In the genomic region with DNA sequence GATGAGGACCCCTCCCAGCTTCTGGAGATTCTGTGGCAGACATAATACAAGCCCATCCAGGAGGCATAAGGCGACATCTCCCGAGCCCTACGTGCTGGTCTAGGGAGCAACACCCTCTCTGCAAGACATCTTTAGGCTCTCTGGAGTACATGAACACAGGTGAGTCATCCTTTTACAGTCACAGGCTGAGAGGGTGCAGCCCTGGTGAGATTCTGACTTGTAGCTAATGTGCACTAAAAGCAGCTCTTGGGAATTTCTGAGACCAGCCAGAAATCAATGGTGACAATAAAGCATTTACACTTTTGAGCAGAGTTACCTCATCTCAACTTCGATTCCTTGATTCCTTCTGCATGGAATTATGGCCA, we compare ENCODE assay signal across 17 cellular contexts.
A peak's percentile ranks its signal among the peaks of the same experiment; 100 is the strongest.
DNase-seq lines count a peak whose midpoint lies in the region; ATAC-seq and TF ChIP-seq lines count a peak whose summit lies in the region.
"Had no signal": no experiment of that assay in that cellular context is flagged by ENCODE, and none has a peak within 500 bp of the region (broad histone marks: within the 10 kb centered on the region; RNA-seq: fewer than 3 reads in every experiment).

No MANE protein-coding gene starts in this region.

- H3K27me3 Mint-ChIP-seq in activated CD4-positive, alpha-beta T cell treated with anti-CD3 and anti-CD28 coated beads for 36 hours: no peaks in the 10 kb centered on the region

- peak; percentile 70 for ATAC-seq in activated CD4-positive, alpha-beta T cell treated with anti-CD3 and anti-CD28 coated beads for 36 hours
- ATAC-seq: activated CD8-positive, alpha-beta T cell treated with anti-CD3 and anti-CD28 coated beads, Interleukin-2, amount 10 ng/mL, durations not matched to agents 7 days and 5 days had no signal

- TF ChIP-seq EP300 in suprapubic skin (IDR thresholded peaks at IDR 0.05): no peak

- H3K4me3 Mint-ChIP-seq in activated CD4-positive, alpha-beta T cell treated with anti-CD3 and anti-CD28 coated beads for 36 hours: no peak overlapping the region
- H3K4me3 Mint-ChIP-seq: activated CD8-positive, alpha-beta T cell treated with anti-CD3 and anti-CD28 coated beads, Interleukin-2, amount 10 ng/mL, durations not matched to agents 7 days and 5 days; endodermal cell had no signal

- H3K9me3 Mint-ChIP-seq in activated CD4-positive, alpha-beta T cell treated with anti-CD3 and anti-CD28 coated beads for 36 hours (ENCODE audit: low read depth): peaks cover 21% of the 10 kb centered on the region

- peaks cover 21% of the 10 kb centered on the region for H3K36me3 Mint-ChIP-seq in activated CD4-positive, alpha-beta T cell treated with anti-CD3 and anti-CD28 coated beads for 36 hours (ENCODE audit: low read depth)

- 69% methylated on average over 2 of the region's 4 CpGs for WGBS in suprapubic skin

- intact Hi-C loops in activated CD4-positive, alpha-beta T cell treated with anti-CD3 and anti-CD28 coated beads for 36 hours (cut with DNase I, micrococcal nuclease): no loop called here

- DNase-seq in activated CD4-positive, alpha-beta T cell treated with anti-CD3 and anti-CD28 coated beads for 36 hours: no peak
- no peak for DNase-seq in activated CD4-positive, alpha-beta T cell treated with anti-CD3 and anti-CD28 coated beads for 48 hours
- DNase-seq in RWPE1 (ENCODE audit: low spot score) (peak; percentile 76), fibroblast of the aortic adventitia (ENCODE audit: low read depth) (peak; percentile 48), suprapubic skin (ENCODE audit: low spot score in 2 of 2) (no peak), NOMO-1 (lab: John Stamatoyannopoulos, UW; ENCODE audit: unreplicated experiment in 2 of 2) (no peak), activated gamma-delta T cell treated with Interleukin-2 at 50 U/mL for 16 hours (no peak)
- no peak for DNase-seq in stimulated activated CD8-positive, alpha-beta memory T cell treated with anti-CD3 and anti-CD28 coated beads, Interleukin-4, amount 100 ng/mL, for 48 hours
- DNase-seq: activated CD8-positive, alpha-beta T cell treated with anti-CD3 and anti-CD28 coated beads, Interleukin-2, amount 10 ng/mL, durations not matched to agents 7 days and 5 days; activated gamma-delta T cell; endodermal cell; MG63; NCI-H2081; Right ventricle myocardium superior had no signal

- no peak for TF ChIP-seq CTCF in RWPE1 (conservative IDR thresholded peaks at IDR 0.05; ENCODE audit: low read depth)
- no peak for TF ChIP-seq CTCF in fibroblast of the aortic adventitia (IDR thresholded peaks at IDR 0.05; ENCODE audit: insufficient read depth, low read length)
- TF ChIP-seq CTCF in suprapubic skin (IDR thresholded peaks at IDR 0.05): no peak

- no peak for TF ChIP-seq POLR2A in suprapubic skin (IDR thresholded peaks at IDR 0.05)

- no peaks in the 10 kb centered on the region for H3K27me3 ChIP-seq in suprapubic skin
- H3K27me3 ChIP-seq: MG63, neutrophil had no signal

- no peak overlapping the region for H3K27ac Mint-ChIP-seq in activated CD4-positive, alpha-beta T cell treated with anti-CD3 and anti-CD28 coated beads for 36 hours
- H3K27ac Mint-ChIP-seq: activated CD8-positive, alpha-beta T cell treated with anti-CD3 and anti-CD28 coated beads, Interleukin-2, amount 10 ng/mL, durations not matched to agents 7 days and 5 days; endodermal cell had no signal

- no peaks in the 10 kb centered on the region for H3K9me3 ChIP-seq in suprapubic skin
- H3K9me3 ChIP-seq: HAP-1, neutrophil had no signal

- CTCF ChIA-PET in activated CD4-positive, alpha-beta T cell treated with anti-CD3 and anti-CD28 coated beads for 36 hours (lab: Charles Lee): interaction anchor here (0.6 kb wide), 1 partner anchor 410 kb away, joined by 3 read pairs; no protein-coding TSS in a partner anchor
- CTCF ChIA-PET in RWPE1 (lab: Yijun Ruan, JAX): interaction anchor here (0.8 kb wide), 1 partner anchor 452 kb away, joined by 3 read pairs; no protein-coding TSS in a partner anchor

- peaks cover 19% of the 10 kb centered on the region for H3K4me1 ChIP-seq in suprapubic skin
- H3K4me1 ChIP-seq: HAP-1 had no signal

- H3K4me3 ChIP-seq in fibroblast of the aortic adventitia (ENCODE audit: low read depth, low read length) (no peak overlapping the region), suprapubic skin (no peak overlapping the region)
- H3K4me3 ChIP-seq: HAP-1, MG63 had no signal

- H3K27ac ChIP-seq in RWPE1: peak overlapping the region; percentile 57
- H3K27ac ChIP-seq in suprapubic skin: peak overlapping the region; percentile 76
- H3K27ac ChIP-seq: HL-60, neutrophil had no signal

- no peaks in the 10 kb centered on the region for H3K4me1 Mint-ChIP-seq in activated CD4-positive, alpha-beta T cell treated with anti-CD3 and anti-CD28 coated beads for 36 hours

- POLR2A ChIA-PET in activated CD4-positive, alpha-beta T cell treated with anti-CD3 and anti-CD28 coated beads for 36 hours (lab: Charles Lee): no interaction called here
- POLR2A ChIA-PET in RWPE1 (lab: Yijun Ruan, JAX; ENCODE audit: low non-redundant PET): no interaction called here

- no peaks in the 10 kb centered on the region for H3K36me3 ChIP-seq in suprapubic skin
- H3K36me3 ChIP-seq: HAP-1, neutrophil had no signal

Comparison
In these comparisons a context has a peak if more than half of its experiments do, and no peak if none do; other contexts are left out.
1. DNase-seq: peak in RWPE1 (single experiment) and fibroblast of the aortic adventitia (single experiment); none in activated CD4-positive, alpha-beta T cell treated with anti-CD3 and anti-CD28 coated beads for 36 hours (single experiment), activated CD4-positive, alpha-beta T cell treated with anti-CD3 and anti-CD28 coated beads for 48 hours (single experiment), suprapubic skin (0 of 2), NOMO-1 (0 of 2), activated gamma-delta T cell treated with Interleukin-2 at 50 U/mL for 16 hours (single experiment) and stimulated activated CD8-positive, alpha-beta memory T cell treated with anti-CD3 and anti-CD28 coated beads, Interleukin-4, amount 100 ng/mL, for 48 hours (single experiment).